In the genomic region with DNA sequence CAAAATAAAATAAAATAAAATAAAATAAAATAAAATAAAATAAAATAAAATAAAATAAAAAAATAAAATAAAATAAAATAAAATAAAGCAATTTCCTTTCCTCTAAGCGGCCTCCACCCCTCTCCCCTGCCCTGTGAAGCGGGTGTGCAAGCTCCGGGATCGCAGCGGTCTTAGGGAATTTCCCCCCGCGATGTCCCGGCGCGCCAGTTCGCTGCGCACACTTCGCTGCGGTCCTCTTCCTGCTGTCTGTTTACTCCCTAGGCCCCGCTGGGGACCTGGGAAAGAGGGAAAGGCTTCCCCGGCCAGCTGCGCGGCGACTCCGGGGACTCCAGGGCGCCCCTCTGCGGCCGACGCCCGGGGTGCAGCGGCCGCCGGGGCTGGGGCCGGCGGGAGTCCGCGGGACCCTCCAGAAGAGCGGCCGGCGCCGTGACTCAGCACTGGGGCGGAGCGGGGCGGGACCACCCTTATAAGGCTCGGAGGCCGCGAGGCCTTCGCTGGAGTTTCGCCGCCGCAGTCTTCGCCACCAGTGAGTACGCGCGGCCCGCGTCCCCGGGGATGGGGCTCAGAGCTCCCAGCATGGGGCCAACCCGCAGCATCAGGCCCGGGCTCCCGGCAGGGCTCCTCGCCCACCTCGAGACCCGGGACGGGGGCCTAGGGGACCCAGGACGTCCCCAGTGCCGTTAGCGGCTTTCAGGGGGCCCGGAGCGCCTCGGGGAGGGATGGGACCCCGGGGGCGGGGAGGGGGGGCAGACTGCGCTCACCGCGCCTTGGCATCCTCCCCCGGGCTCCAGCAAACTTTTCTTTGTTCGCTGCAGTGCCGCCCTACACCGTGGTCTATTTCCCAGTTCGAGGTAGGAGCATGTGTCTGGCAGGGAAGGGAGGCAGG, we compare ENCODE assay signal across 8 cellular contexts. TPM values are rescaled to one million over a fixed set of nuclear protein-coding genes. Genes with fewer than 3 reads are reported as not detected.
DNase-seq lines count a peak whose midpoint lies in the region; ATAC-seq and TF ChIP-seq lines count a peak whose summit lies in the region.

A gene (plus strand): TSS at position 494 of the 886 bp plus-strand sequence. CDS start 32 bp downstream, at position 526.

- peak; percentile 70 for DNase-seq in DMS79 (lab: John Stamatoyannopoulos, UW)
- peak; percentile 86 to 93 (median 90) for DNase-seq in adrenal gland
- DNase-seq in left ventricle myocardium superior: peak; percentile 97
- DNase-seq in pulmonary artery endothelial cell (ENCODE audit: low read depth, low spot score): peak; percentile 58

- H3K27ac ChIP-seq in KOPT-K1 (ENCODE audit: low read depth, low read length, poor library complexity, severe bottlenecking) (peak within 1 kb of the TSS; percentile 68), adrenal gland (peak within 1 kb of the TSS; percentile 81 to 96 (median 95)), urinary bladder (ENCODE audit: low read depth) (peak within 1 kb of the TSS; percentile 98)

- peak; percentile 21 to 88 (median 55) for TF ChIP-seq CTCF in adrenal gland (IDR thresholded peaks at IDR 0.05)

- H3K4me3 ChIP-seq in adrenal gland (peak within 1 kb of the TSS in 2 of 4 donors; percentile 58 to 80), urinary bladder (ENCODE audit: low read depth, low read length) (peak within 1 kb of the TSS; percentile 73)

- peak; percentile 82 to 87 for TF ChIP-seq POLR2A in adrenal gland (IDR thresholded peaks at IDR 0.05)

- peak; percentile 54 for ATAC-seq in GM21528 (IDR thresholded peaks at IDR 0.05; ENCODE audit: low FRiP score, unreplicated experiment)
- peak; percentile 97 for ATAC-seq in left ventricle myocardium superior

- H3K4me1 ChIP-seq in adrenal gland (replicated peaks in 1 of 2) (peaks cover 4 to 10% of the 10 kb centered on the region in 2 donors), urinary bladder (ENCODE audit: insufficient read depth) (no peaks in the 10 kb centered on the region)

- peaks cover 39% of the 10 kb centered on the region; the same call in 1 of the 2 replicates for H3K36me3 ChIP-seq in KOPT-K1 (ENCODE audit: insufficient read depth, low read length)
- H3K36me3 ChIP-seq in adrenal gland (replicated peaks in 1 of 2): peaks cover 0 to 8% of the 10 kb centered on the region in 2 donors
- peaks cover 4% of the 10 kb centered on the region for H3K36me3 ChIP-seq in urinary bladder (ENCODE audit: insufficient read depth)

- WGBS in adrenal gland, 4 donors: 0 to 1% (median 1%) methylated on average over 22 to 76 of the region's 76 CpGs
- under 1% methylated on average over 76 of the region's 76 CpGs for WGBS in urinary bladder

- H3K9me3 ChIP-seq in KOPT-K1 (ENCODE audit: insufficient read depth, low read length, poor library complexity, severe bottlenecking): no peaks in the 10 kb centered on the region
- H3K9me3 ChIP-seq in adrenal gland (replicated peaks in 1 of 3): no peaks in the 10 kb centered on the region

- H3K27me3 ChIP-seq in adrenal gland: no peaks in the 10 kb centered on the region

- intact Hi-C loops in T-helper 1 cell treated with Interleukin-12 subunit alpha and Interleukin-12 subunit beta and Interleukin-4 antibody, amounts not matched to agents 30 ng/mL and 1 ng/mL, for 36 hours (cut with micrococcal nuclease): loop anchor here (1.0 to 5.0 kb wide), 2 partner anchors 23 to 44 kb away; a partner anchor contains a TSS
- intact Hi-C loops in adrenal gland (cut with DNase I): no loop called here
- intact Hi-C loops in left ventricle myocardium superior (cut with micrococcal nuclease): no loop called here

RNA-seq across cellular contexts. Expression of the gene that starts here (rescaled TPM):
- total RNA-seq in T-helper 1 cell treated with Interleukin-12 subunit alpha and Interleukin-12 subunit beta and Interleukin-4 antibody, amounts not matched to agents 30 ng/mL and 1 ng/mL, for 36 hours: 262 TPM in 2 replicates
- 1,000 to 10,000 TPM in 1 of 8 donors, 100 to 1,000 TPM in 7; 332 to 1,325 (median 429) TPM for total RNA-seq in adrenal gland
- polyA plus RNA-seq in adrenal gland: 100 to 1,000 TPM; 267 to 762 (median 466) TPM
- total RNA-seq in left ventricle myocardium superior: 360 TPM
- 708 and 1,026 TPM in 2 replicates for total RNA-seq in pulmonary artery endothelial cell
- total RNA-seq in urinary bladder: 299 TPM
- 679 TPM for polyA plus RNA-seq in urinary bladder
